In genomic region chr10:74058071-74058470, GRCh38 we compare ENCODE assay signal across 10 cellular contexts.
DNase-seq lines count a peak whose midpoint lies in the region; ATAC-seq and TF ChIP-seq lines count a peak whose summit lies in the region.
"Had no signal": no experiment of that assay in that cellular context is flagged by ENCODE, and none has a peak within 500 bp of the region (broad histone marks: within the 10 kb centered on the region; RNA-seq: fewer than 3 reads in every experiment).

No MANE protein-coding gene starts in this region.

- H3K79me2 ChIP-seq in MM.1S (ENCODE audit: low read length): no peaks in the 10 kb centered on the region

- no peaks in the 10 kb centered on the region for H4K20me1 ChIP-seq in MM.1S (ENCODE audit: insufficient read depth, low read length)

- peaks cover 10% of the 10 kb centered on the region; the same call in 1 of the 2 replicates for H3F3A ChIP-seq in MM.1S (ENCODE audit: insufficient read depth, low read length)

- no peaks in the 10 kb centered on the region for H3K9me2 ChIP-seq in MM.1S (replicated peaks; ENCODE audit: insufficient read depth, low read length)

- peak overlapping the region; percentile 68 for H3K4me2 ChIP-seq in MM.1S (ENCODE audit: low read depth, low read length)

- no peak for TF ChIP-seq EP300 in stomach (IDR thresholded peaks at IDR 0.05)

- no peak for DNase-seq in cardiac muscle cell (ENCODE audit: low read depth in 1 of 2, low spot score in 1 of 2)
- DNase-seq in Right ventricle myocardium inferior (ENCODE audit: missing footprints): no peak
- DNase-seq in MM.1S: peak; percentile 50
- peak in 3 of 4 donors; percentile 36 to 64 (median 62) for DNase-seq in body of pancreas
- DNase-seq in stomach: no peak
- no peak for DNase-seq in hippocampal formation (lab: John Stamatoyannopoulos, UW)
- DNase-seq in T-helper 9 cell: no peak
- no peak for DNase-seq in 8988T
- DNase-seq: activated CD8-positive, alpha-beta memory T cell treated with anti-CD3 and anti-CD28 coated beads for 24 hours; NCI-H524 treated with DMSO at 0.1 percent for 48 hours had no signal

- no peak for ATAC-seq in Right ventricle myocardium inferior
- peak; percentile 51 for ATAC-seq in body of pancreas

- H3K9me3 ChIP-seq in cardiac muscle cell (ENCODE audit: low read depth) (no peaks in the 10 kb centered on the region), MM.1S (replicated peaks; ENCODE audit: insufficient read depth, low read length) (no peaks in the 10 kb centered on the region), body of pancreas (no peaks in the 10 kb centered on the region), stomach (no peaks in the 10 kb centered on the region)

- no peak overlapping the region for H2AFZ ChIP-seq in MM.1S (ENCODE audit: low read length)

- intact Hi-C loops in Right ventricle myocardium inferior (cut with DNase I) (loop anchor here (5.0 kb wide), 1 partner anchor 61 kb away; the partner anchor contains the start of gene VCL), body of pancreas (cut with DNase I) (no loop called here), stomach (cut with DNase I; ENCODE audit: low total_unique reads) (no loop called here)

- no peak for TF ChIP-seq CTCF in cardiac muscle cell (IDR thresholded peaks at IDR 0.05; ENCODE audit: low read depth, low read length)
- no peak for TF ChIP-seq CTCF in MM.1S (IDR thresholded peaks at IDR 0.05; ENCODE audit: low read length)
- no peak for TF ChIP-seq CTCF in body of pancreas (IDR thresholded peaks at IDR 0.05)
- TF ChIP-seq CTCF in stomach (IDR thresholded peaks at IDR 0.05): no peak

- H3K4me1 ChIP-seq in cardiac muscle cell (ENCODE audit: low read depth) (peaks cover 37% of the 10 kb centered on the region), MM.1S (ENCODE audit: low read length) (peaks cover 19% of the 10 kb centered on the region), body of pancreas (peaks cover 34% of the 10 kb centered on the region), stomach (peaks cover 33 to 74% (median 43%) of the 10 kb centered on the region in 4 donors)

- H3K36me3 ChIP-seq in cardiac muscle cell: no peaks in the 10 kb centered on the region
- H3K36me3 ChIP-seq in MM.1S (replicated peaks; ENCODE audit: insufficient read depth, low read length): no peaks in the 10 kb centered on the region
- H3K36me3 ChIP-seq in body of pancreas (replicated peaks in 1 of 2; ENCODE audit: insufficient read depth in 1 of 2, low read depth in 2 of 2): no peaks in the 10 kb centered on the region
- peaks cover 0 to 5% (median 2%) of the 10 kb centered on the region in 4 donors for H3K36me3 ChIP-seq in stomach

- 17 to 24% methylated on average over 4 of the region's 4 CpGs for WGBS in body of pancreas, 2 donors
- WGBS in stomach, 5 donors: 10 to 25% (median 14%) methylated on average over 4 of the region's 4 CpGs

- no peak overlapping the region; the same call in 1 of the 2 replicates for H3K9ac ChIP-seq in MM.1S (ENCODE audit: low read length)

- H3K4me3 ChIP-seq in cardiac muscle cell (no peak overlapping the region), MM.1S (ENCODE audit: low read length) (peak overlapping the region; percentile 6; the same call in 1 of the 2 replicates), body of pancreas (no peak overlapping the region), stomach (no peak overlapping the region)

- H3K27me3 ChIP-seq in cardiac muscle cell (no peaks in the 10 kb centered on the region), MM.1S (replicated peaks; ENCODE audit: insufficient read depth, low read length) (no peaks in the 10 kb centered on the region), body of pancreas (no peaks in the 10 kb centered on the region), stomach (no peaks in the 10 kb centered on the region)

- TF ChIP-seq POLR2A in body of pancreas (IDR thresholded peaks at IDR 0.05) (no peak), stomach (IDR thresholded peaks at IDR 0.05) (no peak)

- H3K27ac ChIP-seq in cardiac muscle cell: peak overlapping the region; percentile 29
- peak overlapping the region; percentile 9; the same call in 1 of the 2 replicates for H3K27ac ChIP-seq in MM.1S (ENCODE audit: low read length)
- peak overlapping the region; percentile 13 to 78 (median 62) for H3K27ac ChIP-seq in body of pancreas
- H3K27ac ChIP-seq in stomach: peak overlapping the region in 3 of 5 donors; percentile 2 to 72 (median 23)

Comparison
In these comparisons a context has a peak if more than half of its experiments do, and no peak if none do; other contexts are left out.
1. DNase-seq: peak in MM.1S (single experiment) and body of pancreas (3 of 4); none in cardiac muscle cell (0 of 2), Right ventricle myocardium inferior (single experiment), stomach (single experiment), hippocampal formation (0 of 2), T-helper 9 cell (single experiment) and 8988T (single experiment).
2. H3K27ac ChIP-seq: peak in every context shown above with its lines; median percentile 62 in body of pancreas; 29 in cardiac muscle cell; 23 in stomach; 9 in MM.1S.